11 cellular contexts compared by ENCODE assay signal in genomic region chr18:46891742-46892214, GRCh38.
DNase-seq lines count a peak whose midpoint lies in the region; ATAC-seq lines count a peak whose summit lies in the region.
"Had no signal": no experiment of that assay in that cellular context is flagged by ENCODE, and none has a peak within 500 bp of the region (broad histone marks: within the 10 kb centered on the region; RNA-seq: fewer than 3 reads in every experiment).

No MANE protein-coding gene starts in this region.

- peaks cover 69% of the 10 kb centered on the region for H3K36me3 Mint-ChIP-seq in activated T-cell treated with anti-CD3 and anti-CD28 coated beads, Interleukin-2, amount 50 U/mL, for 24 hours (ENCODE audit: low read depth)
- peaks cover 51% of the 10 kb centered on the region for H3K36me3 Mint-ChIP-seq in stimulated activated memory B cell treated with anti-CD40 and anti-IgM and Interleukin-4, amounts not matched to agents 10 μg/mL and 1 μg/mL and 100 μg/mL, for 72 hours

- H3K4me1 Mint-ChIP-seq in activated T-cell treated with anti-CD3 and anti-CD28 coated beads, Interleukin-2, amount 50 U/mL, for 24 hours (ENCODE audit: low read depth): peaks cover 51% of the 10 kb centered on the region
- H3K4me1 Mint-ChIP-seq in stimulated activated memory B cell treated with anti-CD40 and anti-IgM and Interleukin-4, amounts not matched to agents 10 μg/mL and 1 μg/mL and 100 μg/mL, for 72 hours: peaks cover 48% of the 10 kb centered on the region

- ATAC-seq in GM21619 (IDR thresholded peaks at IDR 0.05; ENCODE audit: unreplicated experiment): peak; percentile 86
- ATAC-seq in HG03196 (IDR thresholded peaks at IDR 0.05; ENCODE audit: unreplicated experiment): peak; percentile 76
- peak; percentile 94 for ATAC-seq in stimulated activated memory B cell treated with anti-CD40 and anti-IgM and Interleukin-4, amounts not matched to agents 10 μg/mL and 1 μg/mL and 100 μg/mL, for 72 hours

- H3K27ac Mint-ChIP-seq in activated T-cell treated with anti-CD3 and anti-CD28 coated beads, Interleukin-2, amount 50 U/mL, for 24 hours: peak overlapping the region; percentile 5
- H3K27ac Mint-ChIP-seq in stimulated activated memory B cell treated with anti-CD40 and anti-IgM and Interleukin-4, amounts not matched to agents 10 μg/mL and 1 μg/mL and 100 μg/mL, for 72 hours: peak overlapping the region; percentile 55
- H3K27ac Mint-ChIP-seq: activated naive CD8-positive, alpha-beta T cell treated with anti-CD3 and anti-CD28 coated beads, Interleukin-2, amount 10 ng/mL, durations not matched to agents 7 days and 5 days had no signal

- H3K27me3 Mint-ChIP-seq in activated T-cell treated with anti-CD3 and anti-CD28 coated beads, Interleukin-2, amount 50 U/mL, for 24 hours: no peaks in the 10 kb centered on the region
- no peaks in the 10 kb centered on the region for H3K27me3 Mint-ChIP-seq in stimulated activated memory B cell treated with anti-CD40 and anti-IgM and Interleukin-4, amounts not matched to agents 10 μg/mL and 1 μg/mL and 100 μg/mL, for 72 hours
- H3K27me3 Mint-ChIP-seq: activated naive CD8-positive, alpha-beta T cell treated with anti-CD3 and anti-CD28 coated beads, Interleukin-2, amount 10 ng/mL, durations not matched to agents 7 days and 5 days had no signal

- H3K9me3 Mint-ChIP-seq in activated T-cell treated with anti-CD3 and anti-CD28 coated beads, Interleukin-2, amount 50 U/mL, for 24 hours: peaks cover 20% of the 10 kb centered on the region
- peaks cover 6% of the 10 kb centered on the region for H3K9me3 Mint-ChIP-seq in stimulated activated memory B cell treated with anti-CD40 and anti-IgM and Interleukin-4, amounts not matched to agents 10 μg/mL and 1 μg/mL and 100 μg/mL, for 72 hours

- no peak overlapping the region for H3K4me3 Mint-ChIP-seq in activated T-cell treated with anti-CD3 and anti-CD28 coated beads, Interleukin-2, amount 50 U/mL, for 24 hours
- H3K4me3 Mint-ChIP-seq in stimulated activated memory B cell treated with anti-CD40 and anti-IgM and Interleukin-4, amounts not matched to agents 10 μg/mL and 1 μg/mL and 100 μg/mL, for 72 hours: no peak overlapping the region
- H3K4me3 Mint-ChIP-seq: activated naive CD8-positive, alpha-beta T cell treated with anti-CD3 and anti-CD28 coated beads, Interleukin-2, amount 10 ng/mL, durations not matched to agents 7 days and 5 days had no signal

- DNase-seq in activated T-cell treated with anti-CD3 and anti-CD28 coated beads, Interleukin-2, amount 50 U/mL, for 24 hours: no peak
- no peak for DNase-seq in activated T-cell treated with anti-CD3 and anti-CD28 coated beads for 4 hours
- DNase-seq in T-helper 1 cell: no peak
- no peak for DNase-seq in DMS 273 (lab: John Stamatoyannopoulos, UW; ENCODE audit: unreplicated experiment)
- no peak for DNase-seq in NCI-H774 (lab: John Stamatoyannopoulos, UW)
- DNase-seq: activated naive CD8-positive, alpha-beta T cell treated with anti-CD3 and anti-CD28 coated beads, Interleukin-2, amount 10 ng/mL, durations not matched to agents 7 days and 5 days; KG1; stimulated activated CD4-positive, alpha-beta T cell treated with anti-CD3 and anti-CD28 coated beads, Interleukin-2, amount 100 ng/mL, for 48 hours had no signal
